In genomic region chr2:47034973-47035609, GRCh38 we compare ENCODE assay signal across 7 cellular contexts.
DNase-seq lines count a peak whose midpoint lies in the region; ATAC-seq and TF ChIP-seq lines count a peak whose summit lies in the region.

No MANE protein-coding gene starts in this region.

- H3K4me1 ChIP-seq in upper lobe of right lung = peaks cover 61% of the 10 kb centered on the region
- no peaks in the 10 kb centered on the region for H3K4me1 ChIP-seq in effector memory CD4-positive, alpha-beta T cell (ENCODE audit: control insufficient read depth, insufficient read depth, low read length, poor library complexity, severe bottlenecking)

- no peaks in the 10 kb centered on the region for H3K9me3 Mint-ChIP-seq in brain

- peak; percentile 73; the same call in 1 of the 2 replicates for TF ChIP-seq EP300 in Ishikawa (IDR thresholded peaks at IDR 0.05; ENCODE audit: borderline replicate concordance)

- TF ChIP-seq CTCF in GM20000 (IDR thresholded peaks at IDR 0.05; ENCODE audit: extremely low read depth, missing control alignments) (no peak), brain (conservative IDR thresholded peaks at IDR 0.05) (no peak), upper lobe of right lung (IDR thresholded peaks at IDR 0.05) (no peak)

- no peaks in the 10 kb centered on the region for H3K27me3 ChIP-seq in upper lobe of right lung
- no peaks in the 10 kb centered on the region for H3K27me3 ChIP-seq in effector memory CD4-positive, alpha-beta T cell (replicated peaks; ENCODE audit: control insufficient read depth, insufficient read depth, low read length, poor library complexity, severe bottlenecking)

- no peaks in the 10 kb centered on the region for H3K9me3 ChIP-seq in upper lobe of right lung
- no peaks in the 10 kb centered on the region for H3K9me3 ChIP-seq in effector memory CD4-positive, alpha-beta T cell (ENCODE audit: control insufficient read depth, low read length)

- H3K36me3 ChIP-seq in upper lobe of right lung = peaks cover 26% of the 10 kb centered on the region
- peaks cover 75% of the 10 kb centered on the region for H3K36me3 ChIP-seq in effector memory CD4-positive, alpha-beta T cell (ENCODE audit: control insufficient read depth, insufficient read depth, low read length)

- peaks cover 9% of the 10 kb centered on the region for H3K36me3 Mint-ChIP-seq in brain

- TF ChIP-seq RAD21 in Ishikawa (IDR thresholded peaks at IDR 0.05; ENCODE audit: low read depth) = no peak

- peak; percentile 55 for ATAC-seq in upper lobe of right lung

- H3K4me3 ChIP-seq in upper lobe of right lung = no peak overlapping the region
- H3K4me3 ChIP-seq in effector memory CD4-positive, alpha-beta T cell (ENCODE audit: insufficient read depth, low read depth, low read length, poor library complexity, severe bottlenecking) = no peak overlapping the region

- peak overlapping the region in 1 of 5 experiments; percentile 50 for H3K4me3 Mint-ChIP-seq in brain

- H3K27me3 Mint-ChIP-seq in brain = no peaks in the 10 kb centered on the region

- peak overlapping the region; percentile 87 for H3K27ac ChIP-seq in upper lobe of right lung
- no peak overlapping the region for H3K27ac ChIP-seq in effector memory CD4-positive, alpha-beta T cell (ENCODE audit: insufficient read depth, low read length, poor library complexity, severe bottlenecking)

- DNase-seq in GM20000 (ENCODE audit: low spot score) = peak; percentile 45
- peak; percentile 80 for DNase-seq in medulla oblongata (ENCODE audit: extremely low spot score)
- DNase-seq in upper lobe of right lung = peak; percentile 75
- DNase-seq in effector memory CD4-positive, alpha-beta T cell = no peak
- no peak for DNase-seq in NCI-H146 (lab: John Stamatoyannopoulos, UW)

- peaks cover 82% of the 10 kb centered on the region for H3K4me1 Mint-ChIP-seq in brain

- peak overlapping the region; percentile 70 to 97 (median 95) for H3K27ac Mint-ChIP-seq in brain

- intact Hi-C loops in upper lobe of right lung (cut with DNase I) = no loop called here

TF ChIP-seq in Ishikawa, 13 proteins besides CTCF, POLR2A, EP300 and RAD21:
- no peak for TF ChIP-seq FOXM1 (IDR thresholded peaks at IDR 0.05; ENCODE audit: borderline replicate concordance, low read depth)
- TF ChIP-seq ZBTB7A (IDR thresholded peaks at IDR 0.05; ENCODE audit: low read depth) = no peak
- no peak for TF ChIP-seq CREB1 (IDR thresholded peaks at IDR 0.05; ENCODE audit: low read depth)
- no peak for TF ChIP-seq TAF1 (IDR thresholded peaks at IDR 0.05; ENCODE audit: low read depth)
- TF ChIP-seq USF1 (IDR thresholded peaks at IDR 0.05) = no peak
- TF ChIP-seq NFIC (IDR thresholded peaks at IDR 0.05) = peak; percentile 71
- TF ChIP-seq EGR1 (IDR thresholded peaks at IDR 0.05) = peak; percentile 59; the same call in 1 of the 2 replicates
- no peak for TF ChIP-seq CEBPB (IDR thresholded peaks at IDR 0.05)
- peak; percentile 65 for TF ChIP-seq TCF12 (IDR thresholded peaks at IDR 0.05; ENCODE audit: low read depth)
- peak; percentile 92 for TF ChIP-seq TEAD4 (IDR thresholded peaks at IDR 0.05)
- no peak for TF ChIP-seq REST (IDR thresholded peaks at IDR 0.05; ENCODE audit: low read depth)
- TF ChIP-seq YY1 (IDR thresholded peaks at IDR 0.05; ENCODE audit: low read depth) = no peak
- TF ChIP-seq MAX (IDR thresholded peaks at IDR 0.05) = peak; percentile 81

Comparison
In these comparisons a context has a peak if more than half of its experiments do, and no peak if none do; other contexts are left out.
1. DNase-seq: peak in GM20000 (single experiment), medulla oblongata (single experiment) and upper lobe of right lung (single experiment); none in effector memory CD4-positive, alpha-beta T cell (0 of 3) and NCI-H146 (single experiment).